In genomic region chr19:56315076-56315828, GRCh38 we compare ENCODE assay signal across 8 cellular contexts. TPM values are rescaled to one million over a fixed set of nuclear protein-coding genes. Genes with fewer than 3 reads are reported as not detected.
DNase-seq lines count a peak whose midpoint lies in the region; ATAC-seq and TF ChIP-seq lines count a peak whose summit lies in the region.

No MANE protein-coding gene starts in this region.

- H3K36me3 Mint-ChIP-seq in dendritic cell treated with granulocyte-macrophage colony-stimulating factor and Interleukin-4, amounts not matched to agents 40 ng/mL and 50 ng/mL, for 4 days (ENCODE audit: low read depth) = peaks cover 35% of the 10 kb centered on the region

- H3K4me3 Mint-ChIP-seq in dendritic cell treated with granulocyte-macrophage colony-stimulating factor and Interleukin-4, amounts not matched to agents 40 ng/mL and 50 ng/mL, for 4 days = peak overlapping the region; percentile 89

- H3K27ac ChIP-seq in C4-2B = peak overlapping the region; percentile 92

- peak; percentile 84 for ATAC-seq in GM19395 (IDR thresholded peaks at IDR 0.05; ENCODE audit: unreplicated experiment)
- peak; percentile 56 for ATAC-seq in HG03558 (IDR thresholded peaks at IDR 0.05; ENCODE audit: extremely low read depth, unreplicated experiment)
- ATAC-seq in left lobe of liver = peak; percentile 87

- H3K27ac Mint-ChIP-seq in dendritic cell treated with granulocyte-macrophage colony-stimulating factor and Interleukin-4, amounts not matched to agents 40 ng/mL and 50 ng/mL, for 4 days = peak overlapping the region; percentile 99

- intact Hi-C loops in dendritic cell treated with granulocyte-macrophage colony-stimulating factor and Interleukin-4, amounts not matched to agents 40 ng/mL and 50 ng/mL, for 4 days (cut with micrococcal nuclease) = loop anchor here (1.0 kb wide), 2 partner anchors 18 to 194 kb away; partner anchors contain the start of gene ZNF787

- H3K9me3 Mint-ChIP-seq in dendritic cell treated with granulocyte-macrophage colony-stimulating factor and Interleukin-4, amounts not matched to agents 40 ng/mL and 50 ng/mL, for 4 days = no peaks in the 10 kb centered on the region

- H3K4me1 Mint-ChIP-seq in dendritic cell treated with granulocyte-macrophage colony-stimulating factor and Interleukin-4, amounts not matched to agents 40 ng/mL and 50 ng/mL, for 4 days (ENCODE audit: low read depth) = peaks cover 63% of the 10 kb centered on the region

- DNase-seq in NCI-H748 (lab: John Stamatoyannopoulos, UW; ENCODE audit: unreplicated experiment) (peak; percentile 99), left lobe of liver (ENCODE audit: low spot score) (peak; percentile 96)
- DNase-seq in activated CD4-positive, alpha-beta T cell treated with anti-CD3 and anti-CD28 coated beads, Interleukin-2, amount 50 U/mL, for 24 hours (ENCODE audit: low read depth in 1 of 2, low spot score in 1 of 2) = peak; percentile 78 to 92
- peak; percentile 86 to 90 for DNase-seq in stimulated activated CD4-positive, alpha-beta T cell treated with anti-CD3 and anti-CD28 coated beads, Interleukin-2, amount 100 ng/mL, for 24 hours

- H3K27me3 Mint-ChIP-seq in dendritic cell treated with granulocyte-macrophage colony-stimulating factor and Interleukin-4, amounts not matched to agents 40 ng/mL and 50 ng/mL, for 4 days = no peaks in the 10 kb centered on the region

- TF ChIP-seq CTCF in C4-2B (conservative IDR thresholded peaks at IDR 0.05) = no peak

RNA-seq across cellular contexts. Expression of gene ZSCAN5A, which starts 0.6 kb away (rescaled TPM):
- total RNA-seq in left lobe of liver = 4.3 TPM

RNA-seq across cellular contexts. Expression of gene EDDM13, which starts 42.7 kb away (rescaled TPM):
- total RNA-seq in left lobe of liver = not detected

Comparison
In these comparisons a context has a peak if more than half of its experiments do, and no peak if none do; other contexts are left out.
1. Peak in every context shown above with its lines: DNase-seq, ATAC-seq and H3K27ac ChIP-seq.